Comparison of ENCODE assay signal across 20 cellular contexts in genomic region chr18:67354091-67354490, GRCh38.
DNase-seq lines count a peak whose midpoint lies in the region; ATAC-seq, FAIRE-seq and TF ChIP-seq lines count a peak whose summit lies in the region.
"Had no signal": no experiment of that assay in that cellular context is flagged by ENCODE, and none has a peak within 500 bp of the region (broad histone marks: within the 10 kb centered on the region; RNA-seq: fewer than 3 reads in every experiment).

No MANE protein-coding gene starts in this region.

- no peak for TF ChIP-seq RAD21 in SK-N-SH (IDR thresholded peaks at IDR 0.05; ENCODE audit: low read length)

- H3K9ac ChIP-seq in SK-N-SH = no peak overlapping the region
- no peak overlapping the region for H3K9ac ChIP-seq in astrocyte (ENCODE audit: low read length)

- ATAC-seq in SK-N-SH treated with all-trans-retinoic acid at 6 μM for 48 hours (no peak), GM23338 (peak; percentile 42; the same call in 1 of the 3 replicates)
- ATAC-seq: HepG2 had no signal

- H3K36me3 Mint-ChIP-seq in GM23338 (ENCODE audit: low read depth) = no peaks in the 10 kb centered on the region
- peaks cover 2% of the 10 kb centered on the region for H3K36me3 Mint-ChIP-seq in astrocyte (ENCODE audit: low read depth, unreplicated experiment)
- H3K36me3 Mint-ChIP-seq: CD4-positive, CD25-positive, alpha-beta regulatory T cell; IgD-negative memory B cell had no signal

- H3K79me2 ChIP-seq in SK-N-SH (ENCODE audit: insufficient read depth) = no peaks in the 10 kb centered on the region
- H3K79me2 ChIP-seq in GM23338 (replicated peaks; ENCODE audit: insufficient read depth) = no peaks in the 10 kb centered on the region
- no peaks in the 10 kb centered on the region for H3K79me2 ChIP-seq in astrocyte (ENCODE audit: insufficient read depth, low read length)

- TF ChIP-seq EP300 in SK-N-SH (IDR thresholded peaks at IDR 0.05; ENCODE audit: borderline replicate concordance in 1 of 2, low read depth in 1 of 2, low read length in 1 of 2) = no peak

- H4K20me1 ChIP-seq in SK-N-SH (ENCODE audit: insufficient read depth) (no peaks in the 10 kb centered on the region), GM23338 (replicated peaks; ENCODE audit: insufficient read depth) (no peaks in the 10 kb centered on the region), astrocyte (ENCODE audit: insufficient read depth, low read length) (no peaks in the 10 kb centered on the region)

- H3K27me3 ChIP-seq in SK-N-SH (ENCODE audit: insufficient read depth) (no peaks in the 10 kb centered on the region), GM23338 (ENCODE audit: insufficient read depth) (no peaks in the 10 kb centered on the region), astrocyte (ENCODE audit: insufficient read depth, low read length) (no peaks in the 10 kb centered on the region)

- no peaks in the 10 kb centered on the region for H3K9me2 ChIP-seq in SK-N-SH
- no peaks in the 10 kb centered on the region for H3K9me2 ChIP-seq in GM23338 (ENCODE audit: insufficient read depth)

- H3K27me3 Mint-ChIP-seq in GM23338 (ENCODE audit: insufficient read depth, low read depth, poor library complexity) (no peaks in the 10 kb centered on the region), astrocyte (ENCODE audit: low read depth, unreplicated experiment) (no peaks in the 10 kb centered on the region)
- H3K27me3 Mint-ChIP-seq: B cell; CD4-positive, CD25-positive, alpha-beta regulatory T cell; CD8-positive, alpha-beta memory T cell; IgD-negative memory B cell had no signal

- H3K9me3 ChIP-seq in SK-N-SH = no peaks in the 10 kb centered on the region
- no peaks in the 10 kb centered on the region for H3K9me3 ChIP-seq in astrocyte (ENCODE audit: insufficient read depth, low read depth, low read length)

- H3K4me2 ChIP-seq in SK-N-SH (no peak overlapping the region), GM23338 (no peak overlapping the region), astrocyte (ENCODE audit: low read length) (no peak overlapping the region)

- WGBS in SK-N-SH (ENCODE audit: low lambda C conversion rate) = 7% methylated on average over 1 of the region's 1 CpG

- TF ChIP-seq CTCF in SK-N-SH (IDR thresholded peaks at IDR 0.05) (no peak), GM23338 (conservative IDR thresholded peaks at IDR 0.05; ENCODE audit: low read depth in 2 of 2) (no peak), astrocyte (IDR thresholded peaks at IDR 0.05; ENCODE audit: insufficient read depth, low read depth, low read length) (no peak)

- H3K27ac Mint-ChIP-seq in GM23338 (no peak overlapping the region), astrocyte (ENCODE audit: unreplicated experiment) (no peak overlapping the region)
- H3K27ac Mint-ChIP-seq: B cell; CD8-positive, alpha-beta memory T cell; H9; IgD-negative memory B cell had no signal

- DNase-seq in SK-N-SH (peak; percentile 30), GM23338 (ENCODE audit: low spot score) (peak; percentile 9), astrocyte (ENCODE audit: low read depth) (no peak), NCI-H1417 treated with DMSO at 0.1 percent for 48 hours (lab: John Stamatoyannopoulos, UW) (no peak), NCI-H748 treated with DMSO at 0.1 percent for 48 hours (lab: John Stamatoyannopoulos, UW) (no peak), GM19239 (ENCODE audit: insufficient read length, low spot score) (no peak)
- DNase-seq: 8988T; C1 segment of cervical spinal cord; CD4-positive, CD25-positive, alpha-beta regulatory T cell; CD8-positive, alpha-beta memory T cell; COR-L47; GOT3; H9 had no signal

- no peak overlapping the region for H3K27ac ChIP-seq in SK-N-SH (ENCODE audit: low read depth in 2 of 2, low read length in 1 of 2)
- no peak overlapping the region for H3K27ac ChIP-seq in GM23338 (ENCODE audit: low read depth)
- H3K27ac ChIP-seq in astrocyte (ENCODE audit: low read depth, low read length) = no peak overlapping the region

- no peaks in the 10 kb centered on the region for H3K36me3 ChIP-seq in SK-N-SH (replicated peaks in 1 of 2; ENCODE audit: control insufficient read depth in 1 of 2, insufficient read depth in 2 of 2, low read length in 1 of 2)
- no peaks in the 10 kb centered on the region for H3K36me3 ChIP-seq in GM23338 (ENCODE audit: insufficient read depth)
- H3K36me3 ChIP-seq in astrocyte (ENCODE audit: insufficient read depth, low read length) = no peaks in the 10 kb centered on the region

- no peaks in the 10 kb centered on the region for H3K4me1 Mint-ChIP-seq in GM23338
- peaks cover 3% of the 10 kb centered on the region for H3K4me1 Mint-ChIP-seq in astrocyte (ENCODE audit: low read depth, unreplicated experiment)
- H3K4me1 Mint-ChIP-seq: B cell; CD4-positive, CD25-positive, alpha-beta regulatory T cell; CD8-positive, alpha-beta memory T cell; H9; IgD-negative memory B cell had no signal

- H3F3A ChIP-seq in SK-N-SH (replicated peaks; ENCODE audit: insufficient read depth) (peaks cover under 1% of the 10 kb centered on the region), GM23338 (replicated peaks; ENCODE audit: low read depth) (no peaks in the 10 kb centered on the region)

- CTCF ChIA-PET in SK-N-SH (lab: Yijun Ruan, JAX) = interaction anchor here (0.6 kb wide), 1 partner anchor 162 kb away, joined by 4 read pairs; no protein-coding TSS in a partner anchor

- no peak overlapping the region for H2AFZ ChIP-seq in SK-N-SH (ENCODE audit: low read depth)
- H2AFZ ChIP-seq in GM23338 = no peak overlapping the region
- H2AFZ ChIP-seq in astrocyte (ENCODE audit: low read depth, low read length) = no peak overlapping the region

- H3K9me3 Mint-ChIP-seq in GM23338 = peaks cover 3% of the 10 kb centered on the region; the same call in 1 of the 3 replicates
- peaks cover 3% of the 10 kb centered on the region for H3K9me3 Mint-ChIP-seq in astrocyte (ENCODE audit: unreplicated experiment)
- H3K9me3 Mint-ChIP-seq: CD8-positive, alpha-beta memory T cell had no signal

- H3K4me3 ChIP-seq in SK-N-SH (ENCODE audit: low read depth in 2 of 2, low read length in 1 of 2) (no peak overlapping the region), GM23338 (no peak overlapping the region), astrocyte (ENCODE audit: insufficient read depth, low read depth, low read length) (no peak overlapping the region)

- H3K4me1 ChIP-seq in SK-N-SH (ENCODE audit: control insufficient read depth in 1 of 2, insufficient read depth in 2 of 2, low read depth in 1 of 2, low read length in 1 of 2) (peaks cover 0 to 2% of the 10 kb centered on the region in 2 experiments; a peak in 1 of 4 replicates), GM23338 (ENCODE audit: insufficient read depth) (no peaks in the 10 kb centered on the region), astrocyte (ENCODE audit: insufficient read depth, low read length) (no peaks in the 10 kb centered on the region)

- FAIRE-seq in astrocyte (lab: Jason Lieb, UNC) (peak; percentile 26), GM19239 (lab: Jason Lieb, UNC) (no peak)
- FAIRE-seq: G401.6, GM12892, GM18507, HepG2 had no signal

- H3K4me3 Mint-ChIP-seq in GM23338 (no peak overlapping the region), astrocyte (ENCODE audit: unreplicated experiment) (no peak overlapping the region)
- H3K4me3 Mint-ChIP-seq: B cell; CD4-positive, CD25-positive, alpha-beta regulatory T cell; CD8-positive, alpha-beta memory T cell; H9; IgD-negative memory B cell had no signal

- POLR2A ChIA-PET in SK-N-SH (lab: Yijun Ruan, JAX) = no interaction called here

TF ChIP-seq in SK-N-SH, 30 proteins besides CTCF, POLR2A, EP300 and RAD21 (continues in another document):
- no peak for TF ChIP-seq FOSL2 (IDR thresholded peaks at IDR 0.05; ENCODE audit: borderline replicate concordance, low read depth)
- TF ChIP-seq JUND (IDR thresholded peaks at IDR 0.05) = no peak
- TF ChIP-seq USF1 (IDR thresholded peaks at IDR 0.05; ENCODE audit: borderline replicate concordance, low read depth) = no peak

TF ChIP-seq in SK-N-SH treated with all-trans-retinoic acid at 6 μM for 48 hours, 23 proteins besides CTCF, POLR2A, EP300 and RAD21 (continues in another document):
- no peak for TF ChIP-seq BACH2 (CRISPR knock-in tag; IDR thresholded peaks at IDR 0.05; ENCODE audit: borderline replicate concordance)
- no peak for TF ChIP-seq POU6F1 (CRISPR knock-in tag; IDR thresholded peaks at IDR 0.05; ENCODE audit: borderline replicate concordance, low read depth)

TF ChIP-seq in GM23338, 12 proteins besides CTCF, POLR2A, EP300 and RAD21:
- TF ChIP-seq JUNB (IDR thresholded peaks at IDR 0.05; ENCODE audit: unreplicated experiment) (no peak), ETS1 (IDR thresholded peaks at IDR 0.05) (no peak), ZNF331 (CRISPR knock-in tag; IDR thresholded peaks at IDR 0.05; ENCODE audit: low read depth) (no peak)
TF ChIP-seq in GM23338: peak in this region for 0.

Comparison
In these comparisons a context has a peak if more than half of its experiments do, and no peak if none do; other contexts are left out.
1. DNase-seq: peak in SK-N-SH (single experiment) and GM23338 (single experiment); none in astrocyte (single experiment), NCI-H1417 treated with DMSO at 0.1 percent for 48 hours (single experiment), NCI-H748 treated with DMSO at 0.1 percent for 48 hours (single experiment) and GM19239 (single experiment).